In genomic region chr5:151461312-151461711, GRCh38 we compare ENCODE assay signal across 14 cellular contexts. TPM values are rescaled to one million over a fixed set of nuclear protein-coding genes. Genes with fewer than 3 reads are reported as not detected.
DNase-seq lines count a peak whose midpoint lies in the region; ATAC-seq, FAIRE-seq and TF ChIP-seq lines count a peak whose summit lies in the region.
"Had no signal": no experiment of that assay in that cellular context is flagged by ENCODE, and none has a peak within 500 bp of the region (broad histone marks: within the 10 kb centered on the region; RNA-seq: fewer than 3 reads in every experiment).

No MANE protein-coding gene starts in this region.

- no peak for TF ChIP-seq POLR2A in K562 (conservative IDR thresholded peaks at IDR 0.05)

- H3K79me2 ChIP-seq in K562 (ENCODE audit: control insufficient read depth, insufficient read depth, low read length), result no peaks in the 10 kb centered on the region

- TF ChIP-seq CTCF in K562 (IDR thresholded peaks at IDR 0.05 in 2 of 3, conservative IDR thresholded peaks at IDR 0.05 in 1 of 3; ENCODE audit: insufficient read depth in 2 of 3, low read depth in 1 of 3, low read length in 3 of 3) (no peak), Calu3 (IDR thresholded peaks at IDR 0.05; ENCODE audit: unreplicated experiment) (no peak)

- peaks cover 3 to 9% of the 10 kb centered on the region in 2 experiments; a peak in 3 of 5 replicates for H3K4me1 ChIP-seq in K562 (replicated peaks in 1 of 2; ENCODE audit: control insufficient read depth in 2 of 2, insufficient read depth in 2 of 2, low read length in 2 of 2)

- no peaks in the 10 kb centered on the region for H3K9me3 Mint-ChIP-seq in Calu3 (ENCODE audit: low read depth, unreplicated experiment)
- H3K9me3 Mint-ChIP-seq in activated CD4-positive, alpha-beta memory T cell treated with anti-CD3 and anti-CD28 coated beads, Interleukin-2, amount 10 ng/mL, durations not matched to agents 7 days and 5 days, result no peaks in the 10 kb centered on the region
- H3K9me3 Mint-ChIP-seq: T-helper 2 cell treated with Interferon-gamma antibody and Interleukin-4, amounts not matched to agents 5 μg/mL and 100 μg/mL, for 36 hours had no signal

- in situ Hi-C loops in K562 (cut with MboI), result no loop called here

- DNase-seq in K562 (ENCODE audit: extremely low read depth in 1 of 4, low spot score in 3 of 4) (no peak), cerebellar nuclear complex (lab: John Stamatoyannopoulos, UW) (no peak), Calu3 (no peak), NCI-H128 (lab: John Stamatoyannopoulos, UW; ENCODE audit: unreplicated experiment) (no peak)
- DNase-seq in activated CD4-positive, alpha-beta memory T cell treated with anti-CD3 and anti-CD28 coated beads, Interleukin-2, amount 10 ng/mL, durations not matched to agents 7 days and 5 days, result no peak
- DNase-seq: anterior cingulate cortex, IMR-90, NCI-H187, OCI-M1 had no signal

- 37% methylated on average over 3 of the region's 3 CpGs for WGBS in K562 (ENCODE audit: insufficient coverage, low coverage, missing lambda C conversion rate)

- BruUV-seq in K562 (replicated peaks; lab: Mats Ljungman, UMichigan), result no TSS peak
- BruUV-seq in Calu3 (replicated peaks; lab: Mats Ljungman, UMichigan), result no TSS peak

- H3K4me1 Mint-ChIP-seq in Calu3 (ENCODE audit: low read depth, unreplicated experiment), result no peaks in the 10 kb centered on the region
- H3K4me1 Mint-ChIP-seq in activated CD4-positive, alpha-beta memory T cell treated with anti-CD3 and anti-CD28 coated beads, Interleukin-2, amount 10 ng/mL, durations not matched to agents 7 days and 5 days, result peaks cover 4% of the 10 kb centered on the region

- CTCF ChIA-PET in K562 (lab: Yijun Ruan, JAX; ENCODE audit: low intra/inter-chr PET ratio) (no interaction called here), Calu3 (lab: Charles Lee) (no interaction called here)
- CTCF ChIA-PET in activated CD4-positive, alpha-beta memory T cell treated with anti-CD3 and anti-CD28 coated beads, Interleukin-2, amount 10 ng/mL, durations not matched to agents 7 days and 5 days (lab: Charles Lee), result interaction anchor here (1.4 to 3.7 kb wide), 2 partner anchors 9 to 14 kb away, joined by 6 to 26 read pairs; partner anchors contain the start of gene SLC36A1

- H3K4me3 Mint-ChIP-seq in Calu3 (ENCODE audit: low read depth, unreplicated experiment), result no peak overlapping the region
- H3K4me3 Mint-ChIP-seq in activated CD4-positive, alpha-beta memory T cell treated with anti-CD3 and anti-CD28 coated beads, Interleukin-2, amount 10 ng/mL, durations not matched to agents 7 days and 5 days, result no peak overlapping the region
- H3K4me3 Mint-ChIP-seq: T-helper 2 cell treated with Interferon-gamma antibody and Interleukin-4, amounts not matched to agents 5 μg/mL and 100 μg/mL, for 36 hours had no signal

- no peak for TF ChIP-seq EP300 in K562 (IDR thresholded peaks at IDR 0.05; ENCODE audit: low read length)

- no peaks in the 10 kb centered on the region for H3K9me1 ChIP-seq in K562 (ENCODE audit: control insufficient read depth, insufficient read depth, low read length)

- POLR2A ChIA-PET in K562 (lab: Yijun Ruan, JAX), result no interaction called here
- POLR2A ChIA-PET in activated CD4-positive, alpha-beta memory T cell treated with anti-CD3 and anti-CD28 coated beads, Interleukin-2, amount 10 ng/mL, durations not matched to agents 7 days and 5 days (lab: Charles Lee), result no interaction called here

- H3K27ac ChIP-seq in K562 (ENCODE audit: extremely low read depth, low read depth, low read length), result no peak overlapping the region
- H3K27ac ChIP-seq: thoracic aorta had no signal

- H2AFZ ChIP-seq in K562 (ENCODE audit: low read depth, low read length), result no peak overlapping the region

- H4K20me1 ChIP-seq in K562 (replicated peaks; ENCODE audit: control insufficient read depth, insufficient read depth, low read length), result no peaks in the 10 kb centered on the region

- H3K36me3 Mint-ChIP-seq in Calu3 (ENCODE audit: insufficient read depth, unreplicated experiment), result peaks cover 4% of the 10 kb centered on the region
- peaks cover 12% of the 10 kb centered on the region for H3K36me3 Mint-ChIP-seq in activated CD4-positive, alpha-beta memory T cell treated with anti-CD3 and anti-CD28 coated beads, Interleukin-2, amount 10 ng/mL, durations not matched to agents 7 days and 5 days (ENCODE audit: low read depth)

- no peaks in the 10 kb centered on the region for H3K27me3 ChIP-seq in K562 (ENCODE audit: control insufficient read depth in 2 of 2, insufficient read depth in 2 of 2, low read length in 2 of 2)

- ATAC-seq in GM18870 (IDR thresholded peaks at IDR 0.05; ENCODE audit: unreplicated experiment) (peak; percentile 93), GM21515 (IDR thresholded peaks at IDR 0.05; ENCODE audit: unreplicated experiment) (peak; percentile 96), HG03064 (IDR thresholded peaks at IDR 0.05; ENCODE audit: low read depth, unreplicated experiment) (peak; percentile 90), K562 (no peak)

- H3K27ac Mint-ChIP-seq in Calu3 (ENCODE audit: unreplicated experiment), result no peak overlapping the region
- H3K27ac Mint-ChIP-seq in activated CD4-positive, alpha-beta memory T cell treated with anti-CD3 and anti-CD28 coated beads, Interleukin-2, amount 10 ng/mL, durations not matched to agents 7 days and 5 days, result no peak overlapping the region
- H3K27ac Mint-ChIP-seq: T-helper 2 cell treated with Interferon-gamma antibody and Interleukin-4, amounts not matched to agents 5 μg/mL and 100 μg/mL, for 36 hours had no signal

- H3K4me3 ChIP-seq in K562, result no peak overlapping the region
- H3K4me3 ChIP-seq: thoracic aorta had no signal

- FAIRE-seq in K562 (lab: Jason Lieb, UNC), result peak; percentile 65

- H3K9ac ChIP-seq in K562 (ENCODE audit: insufficient read depth in 1 of 2, low read depth in 2 of 2, low read length in 2 of 2), result no peak overlapping the region

- intact Hi-C loops in K562 (cut with micrococcal nuclease) (no loop called here), Calu3 (cut with micrococcal nuclease; ENCODE audit: unreplicated experiment) (no loop called here)

- H3K36me3 ChIP-seq in K562 (ENCODE audit: control insufficient read depth, insufficient read depth, low read length), result peaks cover 23% of the 10 kb centered on the region

- no peaks in the 10 kb centered on the region for H3K27me3 Mint-ChIP-seq in Calu3 (ENCODE audit: unreplicated experiment)
- no peaks in the 10 kb centered on the region for H3K27me3 Mint-ChIP-seq in activated CD4-positive, alpha-beta memory T cell treated with anti-CD3 and anti-CD28 coated beads, Interleukin-2, amount 10 ng/mL, durations not matched to agents 7 days and 5 days

- H3K9me3 ChIP-seq in K562 (replicated peaks; ENCODE audit: control insufficient read depth, insufficient read depth, low read depth, low read length), result peaks cover 16% of the 10 kb centered on the region
- H3K9me3 ChIP-seq: thoracic aorta had no signal

- TF ChIP-seq RAD21 in K562 (CRISPR knock-in tag; conservative IDR thresholded peaks at IDR 0.05 in 1 of 2, IDR thresholded peaks at IDR 0.05 in 1 of 2), result no peak

- no peak overlapping the region for H3K4me2 ChIP-seq in K562 (ENCODE audit: insufficient read depth, low read length)

TF ChIP-seq in K562, 482 proteins besides CTCF, POLR2A, EP300 and RAD21:
- TF ChIP-seq SUPT5H (IDR thresholded peaks at IDR 0.05), result no peak
- TF ChIP-seq E2F3 (CRISPR knock-in tag; IDR thresholded peaks at IDR 0.05), result no peak
- TF ChIP-seq MECOM (CRISPR knock-in tag; IDR thresholded peaks at IDR 0.05), result no peak

RNA-seq across cellular contexts. Expression of gene SLC36A1, which starts 13.9 kb away (rescaled TPM):
- total RNA-seq in K562 (2011; cell fraction: chromatin; rRNA removed; ENCODE audit: low replicate concordance), result 34.6 and 51.2 TPM in 2 replicates
- total RNA-seq in K562 (2011; cell fraction: nucleolus; rRNA removed), result 21.8 and 27.4 TPM in 2 replicates
- total RNA-seq in K562 (2011; cell fraction: nucleoplasm; rRNA removed), result 30.0 and 38.0 TPM in 2 replicates
- total RNA-seq in K562 (2014; rRNA removed) (2.7 and 4.1 TPM in 2 replicates), K562 (2014; rRNA removed; fragmentation: Illumina TruSeq; extraction: Trizol) (4.6 and 4.9 TPM in 2 replicates), K562 (2015; rRNA removed; fragmentation: Illumina TruSeq; extraction: Trizol) (3.6 and 4.1 TPM in 2 replicates), K562 (2021) (7.4 and 8.4 TPM in 2 replicates), Calu3 (2022) (11.4 and 12.3 TPM in 2 replicates)
- polyA plus RNA-seq in K562 (2011; rRNA removed) (8.4 and 12.2 TPM in 2 replicates), K562 (2014; fragmentation: Illumina TruSeq; extraction: Trizol) (6.8 and 7.2 TPM in 2 replicates), K562 (2014; fragmentation: Nextera tagmentation; extraction: Ambion mirVana) (1 to 10 TPM; 1.6 to 1.7 TPM), K562 (2014; rRNA removed) (5.6 and 5.9 TPM in 2 replicates)
- polyA plus RNA-seq in K562 (2011; cell fraction: cytosol; rRNA removed), result 8.6 and 11.0 TPM in 2 replicates
- 27.5 and 44.6 TPM in 2 replicates for polyA plus RNA-seq in K562 (2011; cell fraction: nucleus; rRNA removed)
- polyA plus RNA-seq in K562 (2012), result 4.7 and 5.3 TPM in 2 replicates
- 11.6 and 12.0 TPM in 2 replicates for polyA minus RNA-seq in K562 (2011; rRNA and poly(A)+ RNA removed)
- 9.7 and 11.0 TPM in 2 replicates for polyA minus RNA-seq in K562 (2011; cell fraction: cytosol; rRNA and poly(A)+ RNA removed)
- polyA minus RNA-seq in K562 (2011; cell fraction: nucleus; rRNA and poly(A)+ RNA removed), result 14.5 and 18.9 TPM in 2 replicates
- 1 to 10 TPM; 5.4 to 6.4 TPM for total RNA-seq in activated CD4-positive, alpha-beta memory T cell treated with anti-CD3 and anti-CD28 coated beads, Interleukin-2, amount 10 ng/mL, durations not matched to agents 7 days and 5 days
